31 cellular contexts compared by ENCODE assay signal in the genomic region with DNA sequence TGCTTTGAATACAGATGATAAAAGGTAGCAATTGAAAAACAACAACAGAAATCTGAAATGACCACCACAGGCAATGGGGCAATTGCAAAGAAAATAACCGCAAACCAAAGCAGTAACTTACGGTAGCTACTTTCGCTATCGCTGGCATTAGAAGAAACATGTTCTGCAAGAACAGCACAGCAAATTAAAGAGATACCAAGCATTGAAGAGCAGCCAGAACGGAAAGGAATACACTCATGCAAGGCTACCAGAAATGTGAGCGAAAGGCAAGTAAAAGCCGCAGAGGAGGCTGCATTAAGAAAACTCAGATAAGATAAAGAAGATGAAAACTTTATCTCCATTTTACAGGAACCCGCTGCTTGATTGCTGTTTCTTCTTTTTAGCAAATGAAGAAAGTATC.
DNase-seq lines count a peak whose midpoint lies in the region; FAIRE-seq and TF ChIP-seq lines count a peak whose summit lies in the region.
"Had no signal": no experiment of that assay in that cellular context is flagged by ENCODE, and none has a peak within 500 bp of the region (broad histone marks: within the 10 kb centered on the region; RNA-seq: fewer than 3 reads in every experiment).

No MANE protein-coding gene starts in this region.

- POLR2A ChIA-PET in H1 (lab: Charles Lee; ENCODE audit: partially characterized antibody), result no interaction called here

- H3K18ac ChIP-seq in H1 (ENCODE audit: extremely low read depth, low read length), result no peak overlapping the region

- H4K5ac ChIP-seq in H1 (ENCODE audit: insufficient read length, low read depth, low read length), result no peak overlapping the region

- no peaks in the 10 kb centered on the region for H3K23me2 ChIP-seq in H1 (ENCODE audit: low read depth, low read length)

- no peaks in the 10 kb centered on the region for H3K79me2 ChIP-seq in H1 (ENCODE audit: control insufficient read depth in 1 of 2, insufficient read depth in 2 of 2, low read length in 2 of 2)

- H3K27ac ChIP-seq in SK-N-MC, result peak overlapping the region; percentile 39; the same call in 1 of the 2 replicates
- H3K27ac ChIP-seq in H1 (ENCODE audit: low read depth, low read length), result no peak overlapping the region
- peak overlapping the region; percentile 13 to 92 (median 81) for H3K27ac ChIP-seq in thyroid gland
- H3K27ac ChIP-seq: ascending aorta, BLaER1, coronary artery, left lung, right atrium auricular region, uterus had no signal

- H2BK15ac ChIP-seq in H1 (ENCODE audit: low read length), result no peak overlapping the region

- H4K91ac ChIP-seq in H1 (replicated peaks; ENCODE audit: insufficient read length, low read length), result no peak overlapping the region

- H3K23ac ChIP-seq in H1 (ENCODE audit: insufficient read length), result no peak overlapping the region

- 86% methylated on average over 8 of the region's 8 CpGs; no CpG with 5 or more reads in 1 of the 2 experiments for WGBS in H1 (ENCODE audit: extremely low coverage in 1 of 2, insufficient coverage in 1 of 2, insufficient read length in 1 of 2, insufficient replicate concordance in 2 of 2, low coverage in 1 of 2, low lambda C conversion rate in 2 of 2, missing lambda C conversion rate in 1 of 2), 2 experiments
- WGBS in thyroid gland, 2 donors, result 55 to 70% methylated on average over 8 of the region's 8 CpGs

- peaks cover 6% of the 10 kb centered on the region; the same call in 1 of the 2 replicates for H3K36me3 ChIP-seq in SK-N-MC (ENCODE audit: insufficient read depth, low read length)
- H3K36me3 ChIP-seq in H1 (ENCODE audit: control insufficient read depth in 2 of 4, insufficient read depth in 4 of 4, low read length in 3 of 4), result no peaks in the 10 kb centered on the region
- no peaks in the 10 kb centered on the region for H3K36me3 ChIP-seq in thyroid gland
- H3K36me3 ChIP-seq: ascending aorta, BLaER1, left lung, right atrium auricular region, uterus had no signal

- no peak for TF ChIP-seq RAD21 in H1 (IDR thresholded peaks at IDR 0.05 in 1 of 2, conservative IDR thresholded peaks at IDR 0.05 in 1 of 2; ENCODE audit: low read depth in 2 of 2, low read length in 2 of 2)

- H3K79me1 ChIP-seq in H1 (ENCODE audit: low read depth, low read length), result no peaks in the 10 kb centered on the region

- TF ChIP-seq CTCF in H1 (IDR thresholded peaks at IDR 0.05; ENCODE audit: control extremely low read depth in 1 of 3, insufficient read depth in 1 of 3, low read depth in 1 of 3, low read length in 3 of 3) (no peak), thyroid gland (IDR thresholded peaks at IDR 0.05) (no peak), GM10266 (IDR thresholded peaks at IDR 0.05; ENCODE audit: control insufficient read depth, insufficient read depth, low read depth, missing control alignments) (no peak)

- no peak overlapping the region for H3K4ac ChIP-seq in H1 (replicated peaks; ENCODE audit: insufficient read length, low read depth, low read length)

- CTCF ChIA-PET in H1 (lab: Charles Lee; ENCODE audit: partially characterized antibody), result no interaction called here

- TF ChIP-seq EP300 in H1 (IDR thresholded peaks at IDR 0.05; ENCODE audit: borderline replicate concordance in 1 of 2, low read depth in 2 of 2, low read length in 2 of 2), result no peak

- H2BK20ac ChIP-seq in H1 (ENCODE audit: low read length), result no peak overlapping the region

- H2AFZ ChIP-seq in H1 (ENCODE audit: low read length), result peak overlapping the region; percentile 78

- H3K56ac ChIP-seq in H1 (replicated peaks; ENCODE audit: insufficient read length, low read depth, low read length), result no peak overlapping the region

- H3K9me3 ChIP-seq in SK-N-MC (ENCODE audit: low read depth, low read length), result no peaks in the 10 kb centered on the region
- H3K9me3 ChIP-seq in H1 (ENCODE audit: insufficient read depth in 2 of 2, low read depth in 1 of 2, low read length in 1 of 2), result no peaks in the 10 kb centered on the region
- H3K9me3 ChIP-seq in thyroid gland, result no peaks in the 10 kb centered on the region
- H3K9me3 ChIP-seq: ascending aorta, BLaER1, left lung, right atrium auricular region, uterus had no signal

- no peak overlapping the region for H4K8ac ChIP-seq in H1 (ENCODE audit: extremely low read depth, insufficient read depth, low read length)

- no peaks in the 10 kb centered on the region for H4K20me1 ChIP-seq in H1 (replicated peaks in 1 of 2; ENCODE audit: control insufficient read depth in 1 of 2, insufficient read depth in 2 of 2, low read length in 2 of 2)
- H4K20me1 ChIP-seq: BLaER1 had no signal

- no peak overlapping the region for H2BK120ac ChIP-seq in H1 (replicated peaks; ENCODE audit: low read depth, low read length)

- DNase-seq in H4 (ENCODE audit: low spot score) (peak; percentile 8), SK-N-MC (ENCODE audit: low read depth, low spot score) (no peak), H1 (ENCODE audit: low read depth in 1 of 2, low spot score in 2 of 2) (no peak), thyroid gland (peak in 1 of 2 donors; percentile 7), OCI-M2 (lab: John Stamatoyannopoulos, UW; ENCODE audit: unreplicated experiment) (no peak), NK-92 (lab: John Stamatoyannopoulos, UW; ENCODE audit: unreplicated experiment) (no peak), GM10266 (ENCODE audit: extremely low spot score) (no peak)
- DNase-seq: activated B cell treated with CpG ODN at 0.5 μM for 24 hours; activated gamma-delta T cell; activated naive CD8-positive, alpha-beta T cell treated with anti-CD3 and anti-CD28 coated beads for 36 hours; activated T-cell treated with anti-CD3 and anti-CD28 coated beads, Interleukin-2, amount 50 U/mL, for 24 hours; caudate nucleus; effector memory CD8-positive, alpha-beta T cell; erythroblast; head of caudate nucleus; islet precursor cell; left lung; NCI-H1092 treated with DMSO at 0.1 percent for 48 hours; NCI-H187; NCI-H524 treated with DMSO at 0.1 percent for 48 hours; posterior cingulate gyrus; SIG-M5; small intestine; stimulated activated naive CD4-positive, alpha-beta T cell; uterus had no signal

- peak overlapping the region; percentile 59 for H3K4me3 ChIP-seq in SK-N-MC
- H3K4me3 ChIP-seq in H1 (ENCODE audit: extremely low read depth in 1 of 4, insufficient read depth in 2 of 4, low read depth in 3 of 4, low read length in 4 of 4), result no peak overlapping the region
- H3K4me3 ChIP-seq in thyroid gland (replicated peaks in 1 of 3), result peak overlapping the region in 1 of 3 donors; percentile 13
- H3K4me3 ChIP-seq: ascending aorta, BLaER1, coronary artery, left lung, right atrium auricular region, uterus had no signal

- H3K14ac ChIP-seq in H1 (ENCODE audit: insufficient read length), result no peak overlapping the region

- H3K9ac ChIP-seq in SK-N-MC (ENCODE audit: insufficient read length) (no peak overlapping the region), H1 (replicated peaks in 1 of 4; ENCODE audit: extremely low read depth in 1 of 4, low read depth in 3 of 4, low read length in 3 of 4) (no peak overlapping the region)
- H3K9ac ChIP-seq: BLaER1 had no signal

- FAIRE-seq in H1 (lab: Jason Lieb, UNC), result no peak
- FAIRE-seq: G401.6, RCC 7860, small intestine had no signal

- TF ChIP-seq POLR2A in H1 (IDR thresholded peaks at IDR 0.05; ENCODE audit: control extremely low read depth in 1 of 2, low read depth in 2 of 2, low read length in 2 of 2), result no peak
- TF ChIP-seq POLR2A in thyroid gland (IDR thresholded peaks at IDR 0.05), result peak in 1 of 2 donors; percentile 27

- H3K27me3 ChIP-seq in H1 (replicated peaks in 1 of 4; ENCODE audit: control insufficient read depth in 3 of 4, extremely low read depth in 1 of 4, insufficient read depth in 3 of 4, low read length in 3 of 4), result no peaks in the 10 kb centered on the region
- no peaks in the 10 kb centered on the region for H3K27me3 ChIP-seq in thyroid gland
- H3K27me3 ChIP-seq: ascending aorta, BLaER1, left lung, right atrium auricular region, uterus had no signal

- H2BK5ac ChIP-seq in H1 (ENCODE audit: low read depth, low read length), result no peak overlapping the region

- intact Hi-C loops in thyroid gland (cut with DNase I), result no loop called here

- H3K4me1 ChIP-seq in H1 (replicated peaks in 1 of 4; ENCODE audit: control insufficient read depth in 3 of 4, insufficient read depth in 4 of 4, low read length in 3 of 4) (peaks cover 0 to 7% (median 0%) of the 10 kb centered on the region in 4 experiments; a peak in 4 of 7 replicates), thyroid gland (peaks cover 22 to 25% of the 10 kb centered on the region in 2 donors)
- H3K4me1 ChIP-seq: ascending aorta, BLaER1, left lung, right atrium auricular region, uterus had no signal

- no peak overlapping the region for H2AK5ac ChIP-seq in H1 (ENCODE audit: low read depth, low read length)

- no peak overlapping the region for H3K4me2 ChIP-seq in H1 (ENCODE audit: insufficient read depth in 1 of 2, low read depth in 2 of 2, low read length in 2 of 2)
- H3K4me2 ChIP-seq: BLaER1 had no signal

- H2BK12ac ChIP-seq in H1 (ENCODE audit: low read depth, low read length), result no peak overlapping the region

TF ChIP-seq in H1, 55 proteins besides CTCF, POLR2A, EP300 and RAD21:
- no peak for TF ChIP-seq SIN3A (conservative IDR thresholded peaks at IDR 0.05 in 1 of 2, IDR thresholded peaks at IDR 0.05 in 1 of 2; ENCODE audit: low read depth in 1 of 2, low read length in 2 of 2)
- TF ChIP-seq NRF1 (IDR thresholded peaks at IDR 0.05; ENCODE audit: low read depth, low read length), result no peak
- TF ChIP-seq POU5F1 (IDR thresholded peaks at IDR 0.05; ENCODE audit: low read depth, low read length), result no peak
- no peak for TF ChIP-seq EGR1 (IDR thresholded peaks at IDR 0.05; ENCODE audit: borderline replicate concordance, low read depth, low read length)
- no peak for TF ChIP-seq CHD1 (IDR thresholded peaks at IDR 0.05; ENCODE audit: low read depth, low read length)
- TF ChIP-seq YY1 (IDR thresholded peaks at IDR 0.05; ENCODE audit: low read depth, low read length), result no peak
- TF ChIP-seq RBBP5 (IDR thresholded peaks at IDR 0.05; ENCODE audit: borderline replicate concordance, low read depth, low read length), result no peak
- TF ChIP-seq ASH2L (IDR thresholded peaks at IDR 0.05; ENCODE audit: low read length), result no peak
- no peak for TF ChIP-seq TAF7 (optimal IDR thresholded peaks at IDR 0.05; ENCODE audit: borderline replicate concordance, low read depth, low read length)
- no peak for TF ChIP-seq RFX5 (IDR thresholded peaks at IDR 0.05; ENCODE audit: borderline replicate concordance, low read depth, low read length)
- TF ChIP-seq, protein P1, sequence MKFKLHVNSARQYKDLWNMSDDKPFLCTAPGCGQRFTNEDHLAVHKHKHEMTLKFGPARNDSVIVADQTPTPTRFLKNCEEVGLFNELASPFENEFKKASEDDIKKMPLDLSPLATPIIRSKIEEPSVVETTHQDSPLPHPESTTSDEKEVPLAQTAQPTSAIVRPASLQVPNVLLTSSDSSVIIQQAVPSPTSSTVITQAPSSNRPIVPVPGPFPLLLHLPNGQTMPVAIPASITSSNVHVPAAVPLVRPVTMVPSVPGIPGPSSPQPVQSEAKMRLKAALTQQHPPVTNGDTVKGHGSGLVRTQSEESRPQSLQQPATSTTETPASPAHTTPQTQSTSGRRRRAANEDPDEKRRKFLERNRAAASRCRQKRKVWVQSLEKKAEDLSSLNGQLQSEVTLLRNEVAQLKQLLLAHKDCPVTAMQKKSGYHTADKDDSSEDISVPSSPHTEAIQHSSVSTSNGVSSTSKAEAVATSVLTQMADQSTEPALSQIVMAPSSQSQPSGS (IDR thresholded peaks at IDR 0.05; ENCODE audit: low read length), result no peak
